Comparison of ENCODE assay signal across 18 cellular contexts in genomic region chr2:18047114-18047695, GRCh38.
DNase-seq lines count a peak whose midpoint lies in the region; ATAC-seq and TF ChIP-seq lines count a peak whose summit lies in the region.
"Had no signal": no experiment of that assay in that cellular context is flagged by ENCODE, and none has a peak within 500 bp of the region (broad histone marks: within the 10 kb centered on the region; RNA-seq: fewer than 3 reads in every experiment).

No MANE protein-coding gene starts in this region.

- TF ChIP-seq POLR2A in heart left ventricle (IDR thresholded peaks at IDR 0.05) (no peak), gastrocnemius medialis (IDR thresholded peaks at IDR 0.05) (no peak)

- WGBS in heart left ventricle, 4 donors = 65 to 80% (median 67%) methylated on average over 4 of the region's 4 CpGs

- H3K27ac ChIP-seq in KMS-11 = peak overlapping the region; percentile 25; the same call in 1 of the 2 replicates
- peak overlapping the region in 7 of 12 donors; percentile 32 to 69 (median 63) for H3K27ac ChIP-seq in heart left ventricle
- peak overlapping the region; percentile 46 to 77 (median 62) for H3K27ac ChIP-seq in gastrocnemius medialis
- H3K27ac ChIP-seq: ascending aorta, lower lobe of right lung, neural progenitor cell had no signal

- H4K20me1 ChIP-seq in KMS-11 (ENCODE audit: insufficient read depth) = no peaks in the 10 kb centered on the region

- H3K9me3 ChIP-seq in heart left ventricle (no peaks in the 10 kb centered on the region), gastrocnemius medialis (no peaks in the 10 kb centered on the region)
- H3K9me3 ChIP-seq: ascending aorta, lower lobe of right lung had no signal

- DNase-seq in SW480 (ENCODE audit: low spot score) (peak; percentile 68), heart left ventricle (no peak), gastrocnemius medialis (no peak), RKO (ENCODE audit: low spot score) (no peak), COR-L47 (lab: John Stamatoyannopoulos, UW) (no peak)
- no peak for DNase-seq in activated CD8-positive, alpha-beta memory T cell treated with anti-CD3 and anti-CD28 coated beads, Interleukin-2, amount 50 U/mL, for 48 hours
- DNase-seq: activated effector memory CD4-positive, alpha-beta T cell treated with anti-CD3 and anti-CD28 coated beads, Interleukin-2, amount 50 U/mL, for 16 hours; AML-193; lower lobe of right lung; NCI-H2107; NCI-H82; SIG-M5; stimulated activated naive B cell treated with anti-CD40 and anti-IgM and Interleukin-4, amounts not matched to agents 10 μg/mL and 1 μg/mL and 100 μg/mL, for 72 hours had no signal

- H2AFZ ChIP-seq in KMS-11 (ENCODE audit: low read depth) = peak overlapping the region; percentile 22; the same call in 1 of the 2 replicates
- H2AFZ ChIP-seq: neural progenitor cell had no signal

- no peak overlapping the region for H3K4me3 ChIP-seq in KMS-11 (IDR thresholded peaks at IDR 0.05; ENCODE audit: insufficient read depth, low read depth, low read length)
- H3K4me3 ChIP-seq in heart left ventricle = no peak overlapping the region
- H3K4me3 ChIP-seq in gastrocnemius medialis = no peak overlapping the region
- H3K4me3 ChIP-seq: ascending aorta, coronary artery, lower lobe of right lung, neural progenitor cell, smooth muscle cell had no signal

- peak overlapping the region; percentile 50; the same call in 1 of the 2 replicates for H3K4me2 ChIP-seq in KMS-11
- H3K4me2 ChIP-seq: neural progenitor cell had no signal

- H3K4me1 ChIP-seq in KMS-11 (ENCODE audit: low read depth, poor library complexity, severe bottlenecking) (peaks cover 23% of the 10 kb centered on the region), heart left ventricle (peaks cover 0 to 30% (median 0%) of the 10 kb centered on the region in 12 donors), gastrocnemius medialis (peaks cover 18 to 24% of the 10 kb centered on the region in 2 donors)
- H3K4me1 ChIP-seq: lower lobe of right lung, neural progenitor cell had no signal

- intact Hi-C loops in heart left ventricle (cut with DNase I) (loop anchor here in 1 of 10 donors (2.0 kb wide), 1 partner anchor 20 kb away; no protein-coding TSS in a partner anchor), gastrocnemius medialis (cut with DNase I; ENCODE audit: low total_unique reads) (loop anchor here (2.0 to 5.0 kb wide), 3 partner anchors 70 to 168 kb away; partner anchors contain the start of gene KCNS3)

- ATAC-seq in heart left ventricle (peak; percentile 14 to 88 (median 76)), gastrocnemius medialis (peak in 1 of 2 donors; percentile 25)
- ATAC-seq: stimulated activated naive B cell treated with anti-CD40 and anti-IgM and Interleukin-4, amounts not matched to agents 10 μg/mL and 1 μg/mL and 100 μg/mL, for 72 hours had no signal

- H3K27me3 ChIP-seq in KMS-11 (ENCODE audit: insufficient read depth, low read depth) (no peaks in the 10 kb centered on the region), heart left ventricle (no peaks in the 10 kb centered on the region), gastrocnemius medialis (no peaks in the 10 kb centered on the region)
- H3K27me3 ChIP-seq: ascending aorta, neural progenitor cell had no signal

- no peak for TF ChIP-seq CTCF in KMS-11 (conservative IDR thresholded peaks at IDR 0.05; ENCODE audit: low read depth, low read length)
- no peak for TF ChIP-seq CTCF in heart left ventricle (IDR thresholded peaks at IDR 0.05)
- TF ChIP-seq CTCF in gastrocnemius medialis (IDR thresholded peaks at IDR 0.05 in 4 of 5, conservative IDR thresholded peaks at IDR 0.05 in 1 of 5) = no peak

- H3K36me3 ChIP-seq in KMS-11 (ENCODE audit: insufficient read depth) = no peaks in the 10 kb centered on the region
- H3K36me3 ChIP-seq in heart left ventricle = no peaks in the 10 kb centered on the region
- no peaks in the 10 kb centered on the region for H3K36me3 ChIP-seq in gastrocnemius medialis
- H3K36me3 ChIP-seq: ascending aorta, lower lobe of right lung, neural progenitor cell had no signal

- no peaks in the 10 kb centered on the region for H3K79me2 ChIP-seq in KMS-11 (ENCODE audit: insufficient read depth, low read depth)

- no peak overlapping the region for H3K9ac ChIP-seq in KMS-11
- H3K9ac ChIP-seq: neural progenitor cell had no signal

- in situ Hi-C loops in gastrocnemius medialis (cut with MboI; ENCODE audit: low sequenced_read_pairs in 4 of 4) = no loop called here
